Comparison of ENCODE assay signal across 1 cellular context in the genomic region with DNA sequence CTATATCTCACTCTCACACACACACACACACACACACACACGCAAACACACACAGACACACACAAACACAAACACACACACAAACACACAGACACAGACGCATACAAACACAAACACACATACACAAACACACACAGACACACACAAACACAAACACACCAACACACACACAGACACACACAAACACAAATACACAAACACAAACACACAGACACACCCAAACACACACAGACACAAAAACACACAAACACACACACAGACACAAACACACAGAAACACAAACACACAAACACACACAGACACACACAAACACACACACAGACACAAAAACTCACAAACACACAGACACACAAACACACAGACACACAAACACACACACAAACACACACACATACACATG.
A peak's percentile ranks its signal among the peaks of the same experiment; 100 is the strongest.
TF ChIP-seq lines count a peak whose summit lies in the region.

No MANE protein-coding gene starts in this region.

TF ChIP-seq in HEK293, 187 proteins besides CTCF, POLR2A, EP300 and RAD21 (continued from another document):
- TF ChIP-seq ZNF658 (tag by site-specific recombination; IDR thresholded peaks at IDR 0.05) (0 out of 2 replicates have a peak, but pooled peaks have one; percentile 21), PBX3 (CRISPR knock-in tag; IDR thresholded peaks at IDR 0.05) (no peak), ZNF2 (tag by site-specific recombination; IDR thresholded peaks at IDR 0.05) (0 out of 2 replicates have a peak, but pooled peaks have one; percentile 42), ZNF274 (IDR thresholded peaks at IDR 0.05; ENCODE audit: low read length) (no peak), ZNF274 (tag by site-specific recombination; IDR thresholded peaks at IDR 0.05; ENCODE audit: borderline replicate concordance) (peak; percentile 80; the same call in 1 of the 2 replicates), ZNF112 (tag by site-specific recombination; IDR thresholded peaks at IDR 0.05) (peak; percentile 62; the same call in 1 of the 2 replicates)
